In genomic region chr19:35768082-35768421, GRCh38 we compare ENCODE assay signal across 15 cellular contexts. TPM values are rescaled to one million over a fixed set of nuclear protein-coding genes. Genes with fewer than 3 reads are reported as not detected.
"Had no signal": no experiment of that assay in that cellular context is flagged by ENCODE, and none has a peak within 500 bp of the region (broad histone marks: within the 10 kb centered on the region; RNA-seq: fewer than 3 reads in every experiment).

No MANE protein-coding gene starts in this region.

- H3K9me3 Mint-ChIP-seq: activated B cell treated with CpG ODN at 0.5 μM for 24 hours; activated CD4-positive, alpha-beta T cell treated with anti-CD3 and anti-CD28 coated beads, Interleukin-2, amount 10 ng/mL, durations not matched to agents 7 days and 5 days; activated naive CD4-positive, alpha-beta T cell treated with anti-CD3 and anti-CD28 coated beads, Interleukin-2, amount 50 U/mL, for 24 hours; dendritic cell treated with granulocyte-macrophage colony-stimulating factor and Interleukin-4, amounts not matched to agents 40 ng/mL and 50 ng/mL, for 4 days; effector memory CD8-positive, alpha-beta T cell; T-helper 1 cell treated with Interleukin-12 subunit alpha and Interleukin-12 subunit beta and Interleukin-4 antibody, amounts not matched to agents 30 μg/mL and 1 μg/mL, for 36 hours had no signal

- H3K4me3 ChIP-seq: body of pancreas, gastroesophageal sphincter, stomach, thoracic aorta had no signal

- DNase-seq: activated B cell treated with CpG ODN at 0.5 μM for 24 hours; activated CD4-positive, alpha-beta T cell treated with anti-CD3 and anti-CD28 coated beads, Interleukin-2, amount 10 ng/mL, durations not matched to agents 7 days and 5 days; activated T-cell treated with anti-CD3 and anti-CD28 coated beads, Interleukin-2, amount 50 U/mL, for 1 hour; effector memory CD8-positive, alpha-beta T cell; left ventricle myocardium superior; stimulated activated CD4-positive, alpha-beta T cell treated with anti-CD3 and anti-CD28 coated beads, Interleukin-15, amount 100 ng/mL, for 24 hours; stimulated activated CD4-positive, alpha-beta T cell treated with anti-CD3 and anti-CD28 coated beads, Interleukin-4, amount 100 ng/mL, for 24 hours; stomach had no signal

- H3K4me3 Mint-ChIP-seq: activated B cell treated with CpG ODN at 0.5 μM for 24 hours; activated CD4-positive, alpha-beta T cell treated with anti-CD3 and anti-CD28 coated beads, Interleukin-2, amount 10 ng/mL, durations not matched to agents 7 days and 5 days; activated naive CD4-positive, alpha-beta T cell treated with anti-CD3 and anti-CD28 coated beads, Interleukin-2, amount 50 U/mL, for 24 hours; dendritic cell treated with granulocyte-macrophage colony-stimulating factor and Interleukin-4, amounts not matched to agents 40 ng/mL and 50 ng/mL, for 4 days; effector memory CD8-positive, alpha-beta T cell; T-helper 1 cell treated with Interleukin-12 subunit alpha and Interleukin-12 subunit beta and Interleukin-4 antibody, amounts not matched to agents 30 μg/mL and 1 μg/mL, for 36 hours had no signal

- H3K27ac ChIP-seq: epithelial cell of prostate, thoracic aorta had no signal

- H3K27me3 ChIP-seq: body of pancreas, gastroesophageal sphincter, stomach had no signal

- H3K27ac Mint-ChIP-seq: activated B cell treated with CpG ODN at 0.5 μM for 24 hours; activated CD4-positive, alpha-beta T cell treated with anti-CD3 and anti-CD28 coated beads, Interleukin-2, amount 10 ng/mL, durations not matched to agents 7 days and 5 days; activated naive CD4-positive, alpha-beta T cell treated with anti-CD3 and anti-CD28 coated beads, Interleukin-2, amount 50 U/mL, for 24 hours; dendritic cell treated with granulocyte-macrophage colony-stimulating factor and Interleukin-4, amounts not matched to agents 40 ng/mL and 50 ng/mL, for 4 days; T-helper 1 cell treated with Interleukin-12 subunit alpha and Interleukin-12 subunit beta and Interleukin-4 antibody, amounts not matched to agents 30 μg/mL and 1 μg/mL, for 36 hours had no signal

- ATAC-seq: effector memory CD8-positive, alpha-beta T cell; gastroesophageal sphincter had no signal

- H3K4me1 Mint-ChIP-seq: activated B cell treated with CpG ODN at 0.5 μM for 24 hours; activated naive CD4-positive, alpha-beta T cell treated with anti-CD3 and anti-CD28 coated beads, Interleukin-2, amount 50 U/mL, for 24 hours had no signal

- H3K27me3 Mint-ChIP-seq: activated B cell treated with CpG ODN at 0.5 μM for 24 hours; activated CD4-positive, alpha-beta T cell treated with anti-CD3 and anti-CD28 coated beads, Interleukin-2, amount 10 ng/mL, durations not matched to agents 7 days and 5 days; activated naive CD4-positive, alpha-beta T cell treated with anti-CD3 and anti-CD28 coated beads, Interleukin-2, amount 50 U/mL, for 24 hours; dendritic cell treated with granulocyte-macrophage colony-stimulating factor and Interleukin-4, amounts not matched to agents 40 ng/mL and 50 ng/mL, for 4 days; effector memory CD8-positive, alpha-beta T cell had no signal

- H3K9me3 ChIP-seq: body of pancreas, gastroesophageal sphincter, stomach, thoracic aorta had no signal

RNA-seq across cellular contexts. Expression of gene HSPB6, which starts 11.2 kb away (rescaled TPM):
- total RNA-seq: activated B cell treated with CpG ODN at 0.5 μM for 24 hours had no signal
